8 cellular contexts compared by ENCODE assay signal in the genomic region with DNA sequence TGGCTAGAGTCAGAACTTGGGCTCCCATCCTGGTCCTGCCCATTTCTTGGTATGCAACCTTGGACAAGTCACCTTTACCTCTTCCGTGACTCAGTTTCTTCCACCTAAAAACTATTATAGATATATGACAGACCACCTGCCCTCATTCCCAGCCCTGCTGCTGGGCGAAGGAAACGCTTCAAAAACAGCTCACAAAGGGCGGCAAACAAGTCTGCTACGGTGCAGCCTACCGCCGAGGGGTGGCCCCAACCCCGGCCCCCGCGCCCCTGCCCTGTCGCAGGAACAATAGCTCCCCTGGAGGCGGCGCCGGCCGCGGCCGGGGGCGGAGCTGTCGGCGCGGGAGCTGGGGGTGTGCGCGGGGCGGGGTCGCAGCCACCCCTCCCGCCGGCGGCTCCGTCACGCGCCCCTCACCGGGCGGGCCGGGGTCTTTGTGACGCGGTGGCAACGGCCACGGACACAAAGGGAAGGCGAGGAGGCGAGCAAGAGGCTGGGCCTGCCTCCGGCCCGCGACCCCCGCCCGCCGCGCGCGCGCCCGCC. TPM values are rescaled to one million over a fixed set of nuclear protein-coding genes. Genes with fewer than 3 reads are reported as not detected.
DNase-seq lines count a peak whose midpoint lies in the region; ATAC-seq, FAIRE-seq and TF ChIP-seq lines count a peak whose summit lies in the region.

A gene with protein sequence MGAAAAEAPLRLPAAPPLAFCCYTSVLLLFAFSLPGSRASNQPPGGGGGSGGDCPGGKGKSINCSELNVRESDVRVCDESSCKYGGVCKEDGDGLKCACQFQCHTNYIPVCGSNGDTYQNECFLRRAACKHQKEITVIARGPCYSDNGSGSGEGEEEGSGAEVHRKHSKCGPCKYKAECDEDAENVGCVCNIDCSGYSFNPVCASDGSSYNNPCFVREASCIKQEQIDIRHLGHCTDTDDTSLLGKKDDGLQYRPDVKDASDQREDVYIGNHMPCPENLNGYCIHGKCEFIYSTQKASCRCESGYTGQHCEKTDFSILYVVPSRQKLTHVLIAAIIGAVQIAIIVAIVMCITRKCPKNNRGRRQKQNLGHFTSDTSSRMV (plus strand): TSS at position 425 of the 537 bp plus-strand sequence. CDS start 396 bp downstream, outside the sequence.

- peaks cover 12% of the 10 kb centered on the region for H3K4me1 ChIP-seq in DOHH2 (ENCODE audit: control insufficient read depth, low read length)

- H3K4me3 ChIP-seq in DOHH2 (ENCODE audit: low read length), result peak within 1 kb of the TSS; percentile 73

- no peaks in the 10 kb centered on the region for H3K9me2 ChIP-seq in DOHH2 (replicated peaks; ENCODE audit: control insufficient read depth, low read length)

- peaks cover 36% of the 10 kb centered on the region for H3K27me3 ChIP-seq in DOHH2 (ENCODE audit: control insufficient read depth, low read length)

- H3K9me3 ChIP-seq in DOHH2 (ENCODE audit: control insufficient read depth, insufficient read depth, low read length), result no peaks in the 10 kb centered on the region

- TF ChIP-seq CTCF in DOHH2 (IDR thresholded peaks at IDR 0.05; ENCODE audit: low read depth, low read length, poor library complexity, severe bottlenecking), result peak; percentile 17
- TF ChIP-seq CTCF in mesothelial cell of epicardium (IDR thresholded peaks at IDR 0.05; ENCODE audit: unreplicated experiment), result no peak

- no peaks in the 10 kb centered on the region for H3K36me3 Mint-ChIP-seq in effector memory CD8-positive, alpha-beta T cell (ENCODE audit: insufficient read depth)
- no peaks in the 10 kb centered on the region for H3K36me3 Mint-ChIP-seq in mesothelial cell of epicardium
- H3K36me3 Mint-ChIP-seq in stimulated activated naive CD8-positive, alpha-beta T cell treated with anti-CD3 and anti-CD28 coated beads, Interleukin-15, Interleukin-2, amounts not matched to agents 100 ng/mL and 50 ng/mL, for 24 hours (ENCODE audit: low read depth), result no peaks in the 10 kb centered on the region

- no peak for TF ChIP-seq POLR2A in H54 (IDR thresholded peaks at IDR 0.05; ENCODE audit: low read depth, low read length)

- DNase-seq in H54 (ENCODE audit: insufficient read length, low spot score) (peak; percentile 90), NCI-H1417 (lab: John Stamatoyannopoulos, UW) (peak; percentile 34 to 88 (median 88)), mesothelial cell of epicardium (ENCODE audit: low spot score in 2 of 2, unreplicated experiment in 2 of 2) (peak; percentile 61 to 77)
- peak; percentile 49 to 63 for DNase-seq in activated CD4-positive, alpha-beta T cell treated with anti-CD3 and anti-CD28 coated beads, Interleukin-2, amount 50 U/mL, for 48 hours
- DNase-seq in effector memory CD8-positive, alpha-beta T cell, result no peak

- no peaks in the 10 kb centered on the region for H3K36me3 ChIP-seq in DOHH2 (ENCODE audit: control insufficient read depth, low read length)

- no peaks in the 10 kb centered on the region for H3K79me2 ChIP-seq in DOHH2 (ENCODE audit: control insufficient read depth, low read length)

- H3K4me3 Mint-ChIP-seq in effector memory CD8-positive, alpha-beta T cell, result peak within 1 kb of the TSS; percentile 56 to 68
- H3K4me3 Mint-ChIP-seq in mesothelial cell of epicardium, result peak within 1 kb of the TSS; percentile 74
- peak within 1 kb of the TSS; percentile 62 for H3K4me3 Mint-ChIP-seq in stimulated activated naive CD8-positive, alpha-beta T cell treated with anti-CD3 and anti-CD28 coated beads, Interleukin-15, Interleukin-2, amounts not matched to agents 100 ng/mL and 50 ng/mL, for 24 hours

- H3K4me2 ChIP-seq in DOHH2 (ENCODE audit: low read length), result peak within 1 kb of the TSS; percentile 87

- no peaks in the 10 kb centered on the region for H3K9me3 Mint-ChIP-seq in effector memory CD8-positive, alpha-beta T cell
- H3K9me3 Mint-ChIP-seq in mesothelial cell of epicardium, result no peaks in the 10 kb centered on the region
- no peaks in the 10 kb centered on the region for H3K9me3 Mint-ChIP-seq in stimulated activated naive CD8-positive, alpha-beta T cell treated with anti-CD3 and anti-CD28 coated beads, Interleukin-15, Interleukin-2, amounts not matched to agents 100 ng/mL and 50 ng/mL, for 24 hours

- peaks cover 28 to 51% of the 10 kb centered on the region in 2 donors for H3K27me3 Mint-ChIP-seq in effector memory CD8-positive, alpha-beta T cell
- H3K27me3 Mint-ChIP-seq in mesothelial cell of epicardium (ENCODE audit: low read depth), result no peaks in the 10 kb centered on the region
- peaks cover 35% of the 10 kb centered on the region for H3K27me3 Mint-ChIP-seq in stimulated activated naive CD8-positive, alpha-beta T cell treated with anti-CD3 and anti-CD28 coated beads, Interleukin-15, Interleukin-2, amounts not matched to agents 100 ng/mL and 50 ng/mL, for 24 hours

- peak; percentile 70 for ATAC-seq in effector memory CD8-positive, alpha-beta T cell (replicated peaks)
- no peak for ATAC-seq in HG03571 (IDR thresholded peaks at IDR 0.05; ENCODE audit: unreplicated experiment)

- H3F3A ChIP-seq in DOHH2 (ENCODE audit: control insufficient read depth, insufficient read depth), result no peaks in the 10 kb centered on the region

- H3K4me1 Mint-ChIP-seq in effector memory CD8-positive, alpha-beta T cell (ENCODE audit: low read depth in 2 of 2), result peaks cover 4 to 6% of the 10 kb centered on the region in 2 donors
- H3K4me1 Mint-ChIP-seq in mesothelial cell of epicardium, result peaks cover 14% of the 10 kb centered on the region
- peaks cover 4% of the 10 kb centered on the region for H3K4me1 Mint-ChIP-seq in stimulated activated naive CD8-positive, alpha-beta T cell treated with anti-CD3 and anti-CD28 coated beads, Interleukin-15, Interleukin-2, amounts not matched to agents 100 ng/mL and 50 ng/mL, for 24 hours (ENCODE audit: low read depth)

- FAIRE-seq in H54 (lab: Jason Lieb, UNC), result no peak

- H3K27ac ChIP-seq in DOHH2 (ENCODE audit: low read depth, low read length), result no peak within 1 kb of the TSS

- no peak within 1 kb of the TSS for H3K27ac Mint-ChIP-seq in effector memory CD8-positive, alpha-beta T cell
- H3K27ac Mint-ChIP-seq in mesothelial cell of epicardium, result peak within 1 kb of the TSS; percentile 73
- H3K27ac Mint-ChIP-seq in stimulated activated naive CD8-positive, alpha-beta T cell treated with anti-CD3 and anti-CD28 coated beads, Interleukin-15, Interleukin-2, amounts not matched to agents 100 ng/mL and 50 ng/mL, for 24 hours, result no peak within 1 kb of the TSS

- no peaks in the 10 kb centered on the region for H4K20me1 ChIP-seq in DOHH2 (ENCODE audit: control insufficient read depth, insufficient read depth, low read depth, low read length)

RNA-seq across cellular contexts. Expression of the gene that starts here (rescaled TPM):
- 19.6 to 25.5 TPM (median 24.3 TPM) in 3 replicates for total RNA-seq in mesothelial cell of epicardium

Comparison
In these comparisons a context has a peak if more than half of its experiments do, and no peak if none do; other contexts are left out.
1. DNase-seq: peak in H54 (single experiment), NCI-H1417 (3 of 3), activated CD4-positive, alpha-beta T cell treated with anti-CD3 and anti-CD28 coated beads, Interleukin-2, amount 50 U/mL, for 48 hours (2 of 2) and mesothelial cell of epicardium (2 of 2); none in effector memory CD8-positive, alpha-beta T cell (0 of 3).
2. Peak in every context shown above with its lines, with median percentiles within 50 percentile points of each other: H3K4me3 Mint-ChIP-seq.